ENCODE assay signal across 13 cellular contexts in genomic region chr6:167113047-167113446, GRCh38. TPM values are rescaled to one million over a fixed set of nuclear protein-coding genes. Genes with fewer than 3 reads are reported as not detected.
DNase-seq lines count a peak whose midpoint lies in the region; ATAC-seq, FAIRE-seq and TF ChIP-seq lines count a peak whose summit lies in the region.
"Had no signal": no experiment of that assay in that cellular context is flagged by ENCODE, and none has a peak within 500 bp of the region (broad histone marks: within the 10 kb centered on the region; RNA-seq: fewer than 3 reads in every experiment).

No MANE protein-coding gene starts in this region.

- DNase-seq in GM20000 (ENCODE audit: low spot score), result peak; percentile 47
- no peak for DNase-seq in SK-N-DZ (ENCODE audit: low spot score)
- no peak for DNase-seq in H54 (ENCODE audit: insufficient read length, low spot score)
- DNase-seq in ovary, result no peak
- no peak for DNase-seq in NCI-H146 (lab: John Stamatoyannopoulos, UW)
- DNase-seq: activated CD4-positive, alpha-beta T cell treated with anti-CD3 and anti-CD28 coated beads for 48 hours; brain microvascular endothelial cell; stimulated activated CD4-positive, alpha-beta T cell treated with anti-CD3 and anti-CD28 coated beads, Interleukin-2, amount 100 ng/mL, for 24 hours had no signal

- no peak for FAIRE-seq in H54 (lab: Jason Lieb, UNC)

- TF ChIP-seq POLR2A in GM18505 (IDR thresholded peaks at IDR 0.05; ENCODE audit: borderline replicate concordance, extremely low read depth, insufficient read depth, insufficient read length) (no peak), H54 (IDR thresholded peaks at IDR 0.05; ENCODE audit: low read depth, low read length) (no peak), ovary (IDR thresholded peaks at IDR 0.05) (no peak)

- no peaks in the 10 kb centered on the region for H3K36me3 ChIP-seq in ovary
- H3K36me3 ChIP-seq: brain microvascular endothelial cell, vagina had no signal

- peaks cover 4% of the 10 kb centered on the region for H3K4me1 ChIP-seq in ovary (ENCODE audit: insufficient read depth)
- H3K4me1 ChIP-seq: vagina had no signal

- H3K4me3 ChIP-seq in ovary, result no peak overlapping the region
- H3K4me3 ChIP-seq: vagina had no signal

- no peak for TF ChIP-seq CTCF in GM20000 (IDR thresholded peaks at IDR 0.05; ENCODE audit: extremely low read depth, missing control alignments)
- no peak for TF ChIP-seq CTCF in ovary (IDR thresholded peaks at IDR 0.05)

- intact Hi-C loops in ovary (cut with DNase I), result no loop called here

- peak overlapping the region; percentile 95 for H3K27ac Mint-ChIP-seq in activated T-helper 17 cell treated with anti-CD3 and anti-CD28 coated beads, Interleukin-2, amount 50 U/mL, for 72 hours

- peak overlapping the region; percentile 92 for H3K4me3 Mint-ChIP-seq in activated T-helper 17 cell treated with anti-CD3 and anti-CD28 coated beads, Interleukin-2, amount 50 U/mL, for 72 hours

- H3K4me1 Mint-ChIP-seq in activated T-helper 17 cell treated with anti-CD3 and anti-CD28 coated beads, Interleukin-2, amount 50 U/mL, for 72 hours, result peaks cover 54% of the 10 kb centered on the region

- no peaks in the 10 kb centered on the region for H3K9me3 Mint-ChIP-seq in activated T-helper 17 cell treated with anti-CD3 and anti-CD28 coated beads, Interleukin-2, amount 50 U/mL, for 72 hours

- peaks cover 67% of the 10 kb centered on the region for H3K36me3 Mint-ChIP-seq in activated T-helper 17 cell treated with anti-CD3 and anti-CD28 coated beads, Interleukin-2, amount 50 U/mL, for 72 hours (ENCODE audit: low read depth)

- ATAC-seq in GM18505 (IDR thresholded peaks at IDR 0.05; ENCODE audit: unreplicated experiment), result peak; percentile 49
- peak; percentile 48 for ATAC-seq in HG03095 (IDR thresholded peaks at IDR 0.05; ENCODE audit: unreplicated experiment)
- no peak for ATAC-seq in activated T-helper 17 cell treated with anti-CD3 and anti-CD28 coated beads, Interleukin-2, amount 50 U/mL, for 72 hours (replicated peaks)

- H3K27ac ChIP-seq in ovary, result no peak overlapping the region
- H3K27ac ChIP-seq: brain microvascular endothelial cell, vagina had no signal

- H3K27me3 Mint-ChIP-seq in activated T-helper 17 cell treated with anti-CD3 and anti-CD28 coated beads, Interleukin-2, amount 50 U/mL, for 72 hours, result no peaks in the 10 kb centered on the region

- no peaks in the 10 kb centered on the region for H3K27me3 ChIP-seq in ovary
- H3K27me3 ChIP-seq: brain microvascular endothelial cell, vagina had no signal

- TF ChIP-seq EP300 in ovary (IDR thresholded peaks at IDR 0.05), result no peak

- 93 to 94% (median 93%) methylated on average over 2 of the region's 2 CpGs for WGBS in ovary, 3 donors

- no peaks in the 10 kb centered on the region for H3K9me3 ChIP-seq in ovary
- H3K9me3 ChIP-seq: vagina had no signal

RNA-seq across cellular contexts. Expression of gene CCR6, which starts 9.8 kb away (rescaled TPM):
- 10 to 100 TPM; 31.5 to 55.7 TPM for total RNA-seq in activated T-helper 17 cell treated with anti-CD3 and anti-CD28 coated beads, Interleukin-2, amount 50 U/mL, for 72 hours
- polyA plus RNA-seq in SK-N-DZ (2014; cell fraction: cytosol; rRNA removed), result 0.35 and 1.0 TPM in 2 replicates
- not detected in 2 replicates for polyA plus RNA-seq in SK-N-DZ (2014; cell fraction: nucleus; rRNA removed)
- total RNA-seq in ovary, result not detected
- polyA plus RNA-seq in ovary, result under 1 TPM in 1 of 2 donors, not detected in 1; 0.18 TPM
- total RNA-seq: myocyte had no signal

RNA-seq across cellular contexts. Expression of gene GPR31, which starts 44.7 kb away (rescaled TPM):
- not detected for total RNA-seq in activated T-helper 17 cell treated with anti-CD3 and anti-CD28 coated beads, Interleukin-2, amount 50 U/mL, for 72 hours
- polyA plus RNA-seq in SK-N-DZ (2014; cell fraction: cytosol; rRNA removed), result not detected in 2 replicates
- not detected in 2 replicates for polyA plus RNA-seq in SK-N-DZ (2014; cell fraction: nucleus; rRNA removed)
- total RNA-seq in ovary, result under 1 TPM in 1 of 7 donors, not detected in 6; 0.34 TPM
- not detected for polyA plus RNA-seq in ovary
- total RNA-seq: myocyte, vagina had no signal

Comparison
In these comparisons a context has a peak if more than half of its experiments do, and no peak if none do; other contexts are left out.
1. RNA of gene CCR6, which starts 9.8 kb away (total RNA-seq): 31.5 to 55.7 TPM in activated T-helper 17 cell treated with anti-CD3 and anti-CD28 coated beads, Interleukin-2, amount 50 U/mL, for 72 hours; not detected in ovary; every median in the first group is over 10 times any median in the second.